Comparison of ENCODE assay signal across 23 cellular contexts in genomic region chr4:26806331-26806730, GRCh38. TPM values are rescaled to one million over a fixed set of nuclear protein-coding genes. Genes with fewer than 3 reads are reported as not detected.
DNase-seq lines count a peak whose midpoint lies in the region; ATAC-seq and TF ChIP-seq lines count a peak whose summit lies in the region.
"Had no signal": no experiment of that assay in that cellular context is flagged by ENCODE, and none has a peak within 500 bp of the region (broad histone marks: within the 10 kb centered on the region; RNA-seq: fewer than 3 reads in every experiment).

No MANE protein-coding gene starts in this region.

- no peaks in the 10 kb centered on the region for H3K36me3 ChIP-seq in A673 (ENCODE audit: insufficient read depth, low read length, poor library complexity, severe bottlenecking)
- no peaks in the 10 kb centered on the region for H3K36me3 ChIP-seq in RWPE2 (ENCODE audit: low read depth)
- H3K36me3 ChIP-seq in right atrium auricular region = no peaks in the 10 kb centered on the region
- H3K36me3 ChIP-seq: esophagus squamous epithelium, left ventricle myocardium inferior, right lobe of liver, tibial nerve had no signal

- H3K4me3 ChIP-seq in A673 (ENCODE audit: low read depth, low read length, poor library complexity, severe bottlenecking) (no peak overlapping the region), RWPE2 (ENCODE audit: severe bottlenecking) (no peak overlapping the region), right atrium auricular region (no peak overlapping the region)
- H3K4me3 ChIP-seq: esophagus squamous epithelium, left ventricle myocardium inferior, mucosa of descending colon, right lobe of liver, tibial nerve had no signal

- TF ChIP-seq CTCF in A673 (conservative IDR thresholded peaks at IDR 0.05; ENCODE audit: low read depth, low read length) (no peak), RWPE2 (IDR thresholded peaks at IDR 0.05; ENCODE audit: poor library complexity, severe bottlenecking) (no peak), endothelial cell (IDR thresholded peaks at IDR 0.05; ENCODE audit: unreplicated experiment) (no peak), right atrium auricular region (IDR thresholded peaks at IDR 0.05) (no peak)

- intact Hi-C loops in A673 (cut with micrococcal nuclease; ENCODE audit: unreplicated experiment) = no loop called here

- peak; percentile 74 for ATAC-seq in RWPE2 (ENCODE audit: low read depth)
- ATAC-seq: mucosa of descending colon; stimulated activated memory B cell treated with anti-CD40 and anti-IgM and Interleukin-4, amounts not matched to agents 10 μg/mL and 1 μg/mL and 100 μg/mL, for 72 hours had no signal

- peaks cover 3% of the 10 kb centered on the region for H3K36me3 Mint-ChIP-seq in endothelial cell (ENCODE audit: low read depth, unreplicated experiment)
- H3K36me3 Mint-ChIP-seq: stimulated activated memory B cell treated with anti-CD40 and anti-IgM and Interleukin-4, amounts not matched to agents 10 μg/mL and 1 μg/mL and 100 μg/mL, for 72 hours had no signal

- peaks cover 6% of the 10 kb centered on the region for H3K27me3 Mint-ChIP-seq in endothelial cell (ENCODE audit: unreplicated experiment)
- H3K27me3 Mint-ChIP-seq: central memory CD8-positive, alpha-beta T cell had no signal

- H3K27me3 ChIP-seq in A673 (replicated peaks; ENCODE audit: insufficient read depth, low read depth, low read length, poor library complexity) (no peaks in the 10 kb centered on the region), RWPE2 (ENCODE audit: insufficient read depth, poor library complexity, severe bottlenecking) (no peaks in the 10 kb centered on the region), right atrium auricular region (no peaks in the 10 kb centered on the region)
- H3K27me3 ChIP-seq: right lobe of liver, tibial nerve had no signal

- no TSS peak for BruUV-seq in A673 (replicated peaks; lab: Mats Ljungman, UMichigan)

- H3K4me1 Mint-ChIP-seq in endothelial cell (ENCODE audit: unreplicated experiment) = peaks cover 34% of the 10 kb centered on the region

- CTCF ChIA-PET in A673 (lab: Charles Lee) = no interaction called here

- no peak overlapping the region for H3K4me3 Mint-ChIP-seq in endothelial cell (ENCODE audit: unreplicated experiment)
- H3K4me3 Mint-ChIP-seq: central memory CD8-positive, alpha-beta T cell; stimulated activated memory B cell treated with anti-CD40 and anti-IgM and Interleukin-4, amounts not matched to agents 10 μg/mL and 1 μg/mL and 100 μg/mL, for 72 hours had no signal

- no peaks in the 10 kb centered on the region for H3K9me3 Mint-ChIP-seq in endothelial cell (ENCODE audit: unreplicated experiment)
- H3K9me3 Mint-ChIP-seq: activated T-helper 2 cell treated with anti-CD3 and anti-CD28 coated beads, Interferon-gamma antibody, Interleukin-2, Interleukin-4, amounts not matched to agents 10 μg/mL and 5 μg/mL and 100 μg/mL, durations not matched to agents 14 hours and 24 hours and 36 hours had no signal

- H3K9me3 ChIP-seq in A673 (ENCODE audit: low read depth, low read length, poor library complexity, severe bottlenecking) = no peaks in the 10 kb centered on the region
- no peaks in the 10 kb centered on the region for H3K9me3 ChIP-seq in RWPE2 (ENCODE audit: severe bottlenecking)
- H3K9me3 ChIP-seq in right atrium auricular region = no peaks in the 10 kb centered on the region
- H3K9me3 ChIP-seq: esophagus squamous epithelium, left ventricle myocardium inferior, mucosa of descending colon, right lobe of liver, tibial nerve had no signal

- H3K27ac Mint-ChIP-seq in endothelial cell (ENCODE audit: unreplicated experiment) = no peak overlapping the region
- H3K27ac Mint-ChIP-seq: activated T-helper 2 cell treated with anti-CD3 and anti-CD28 coated beads, Interferon-gamma antibody, Interleukin-2, Interleukin-4, amounts not matched to agents 10 μg/mL and 5 μg/mL and 100 μg/mL, durations not matched to agents 14 hours and 24 hours and 36 hours; stimulated activated memory B cell treated with anti-CD40 and anti-IgM and Interleukin-4, amounts not matched to agents 10 μg/mL and 1 μg/mL and 100 μg/mL, for 72 hours had no signal

- H3K27ac ChIP-seq in A673 (ENCODE audit: low read depth, low read length, poor library complexity, severe bottlenecking) = peak overlapping the region; percentile 10
- H3K27ac ChIP-seq in RWPE2 (ENCODE audit: poor library complexity, severe bottlenecking) = no peak overlapping the region
- no peak overlapping the region for H3K27ac ChIP-seq in right atrium auricular region
- H3K27ac ChIP-seq: esophagus squamous epithelium, left ventricle myocardium inferior, right lobe of liver, tibial nerve had no signal

- peaks cover 53% of the 10 kb centered on the region for H3K4me1 ChIP-seq in A673 (ENCODE audit: insufficient read depth, low read length, poor library complexity, severe bottlenecking)
- no peaks in the 10 kb centered on the region for H3K4me1 ChIP-seq in RWPE2 (ENCODE audit: insufficient read depth, poor library complexity, severe bottlenecking)
- peaks cover 0 to 6% of the 10 kb centered on the region in 2 donors for H3K4me1 ChIP-seq in right atrium auricular region
- H3K4me1 ChIP-seq: right lobe of liver, tibial nerve had no signal

- DNase-seq in A673 (ENCODE audit: low spot score) (no peak), Daoy (ENCODE audit: low read depth) (peak; percentile 23), RWPE2 (ENCODE audit: low spot score) (no peak), kidney tubule cell (ENCODE audit: low spot score) (peak; percentile 56), NCI-H345 treated with DMSO at 0.1 percent for 48 hours (lab: John Stamatoyannopoulos, UW; ENCODE audit: unreplicated experiment) (no peak), endothelial cell (ENCODE audit: low spot score) (no peak), OCI-M2 (lab: John Stamatoyannopoulos, UW; ENCODE audit: unreplicated experiment) (no peak), right atrium auricular region (ENCODE audit: low spot score) (no peak)
- DNase-seq: activated CD4-positive, CD25-positive, alpha-beta regulatory T cell; amygdala; EL; esophagus squamous epithelium; KBM-7; left ventricle myocardium inferior; mucosa of descending colon; NCI-H1092 treated with DMSO at 0.1 percent for 48 hours; NCI-H524; occipital lobe; right lobe of liver had no signal

- POLR2A ChIA-PET in A673 (lab: Charles Lee; ENCODE audit: low non-redundant PET) = no interaction called here

RNA-seq across cellular contexts. Expression of gene STIM2, which starts 54.3 kb away (rescaled TPM):
- total RNA-seq in A673 (2021) = 56.1 and 59.0 TPM in 2 replicates
- 15.3 and 38.9 TPM in 2 replicates for total RNA-seq in Daoy (2014; rRNA removed; shearing (Covaris generic))
- total RNA-seq in endothelial cell (ENCODE audit: unreplicated experiment) = 65.7 TPM
- total RNA-seq in right atrium auricular region = 10 to 100 TPM in 1 of 2 donors, 1 to 10 TPM in 1; 9.2 to 10.5 TPM

Comparison
In these comparisons a context has a peak if more than half of its experiments do, and no peak if none do; other contexts are left out.
1. DNase-seq: peak in Daoy (single experiment) and kidney tubule cell (single experiment); none in A673 (single experiment), RWPE2 (single experiment), NCI-H345 treated with DMSO at 0.1 percent for 48 hours (single experiment), endothelial cell (single experiment), OCI-M2 (single experiment) and right atrium auricular region (single experiment).